ENCODE assay signal across 8 cellular contexts in the genomic region with DNA sequence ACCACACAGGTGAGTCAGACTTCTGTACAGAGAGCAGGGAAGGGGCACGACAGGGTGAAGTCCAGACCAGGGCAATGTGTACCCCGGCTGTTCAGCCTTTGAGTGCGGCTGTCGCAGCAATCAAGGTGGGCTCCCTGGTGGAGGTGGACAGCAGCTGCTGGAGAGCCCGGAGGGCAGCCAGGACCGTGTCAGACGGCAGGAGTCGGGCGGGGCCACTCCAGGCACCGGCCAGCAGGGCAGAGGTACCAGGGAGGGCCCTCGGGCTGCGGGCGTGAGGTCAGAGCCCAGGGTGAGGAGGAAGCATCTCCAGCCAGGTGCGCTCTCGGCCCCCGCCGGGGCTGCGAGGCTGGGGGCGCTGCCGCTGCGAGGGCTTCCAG. TPM values are rescaled to one million over a fixed set of nuclear protein-coding genes. Genes with fewer than 3 reads are reported as not detected.
DNase-seq lines count a peak whose midpoint lies in the region; ATAC-seq and TF ChIP-seq lines count a peak whose summit lies in the region.

No MANE protein-coding gene starts in this region.

- peak in 1 of 6 experiments; percentile 29 for TF ChIP-seq CTCF in adrenal gland (IDR thresholded peaks at IDR 0.05)
- no peak for TF ChIP-seq CTCF in GM10248 (IDR thresholded peaks at IDR 0.05; ENCODE audit: control extremely low read depth, extremely low read depth, low read depth, missing control alignments)

- peak overlapping the region; percentile 81 for H3K4me3 Mint-ChIP-seq in activated CD4-positive, alpha-beta T cell treated with anti-CD3 and anti-CD28 coated beads for 36 hours

- POLR2A ChIA-PET in activated CD4-positive, alpha-beta T cell treated with anti-CD3 and anti-CD28 coated beads for 36 hours (lab: Charles Lee): interaction anchor here (1.0 to 4.7 kb wide), 2 partner anchors 9 to 23 kb away, joined by 3 to 46 read pairs (median 4); no protein-coding TSS in a partner anchor
- POLR2A ChIA-PET in GM10248 (lab: Yijun Ruan, JAX): interaction anchor here (0.6 to 1.1 kb wide), 3 partner anchors 9 to 126 kb away, joined by 3 to 4 read pairs (median 3); no protein-coding TSS in a partner anchor

- no peaks in the 10 kb centered on the region for H3K9me3 Mint-ChIP-seq in activated CD4-positive, alpha-beta T cell treated with anti-CD3 and anti-CD28 coated beads for 36 hours (ENCODE audit: low read depth)

- H3K27ac Mint-ChIP-seq in activated CD4-positive, alpha-beta T cell treated with anti-CD3 and anti-CD28 coated beads for 36 hours: peak overlapping the region; percentile 93

- H3K9ac ChIP-seq in HUES48 (ENCODE audit: low read depth, low read length) (peak overlapping the region; percentile 85; the same call in 1 of the 2 replicates), iPS-20b (ENCODE audit: low read depth, low read length) (peak overlapping the region; percentile 59; the same call in 1 of the 2 replicates)

- peak; percentile 65 for DNase-seq in activated CD4-positive, alpha-beta T cell treated with anti-CD3 and anti-CD28 coated beads for 36 hours
- DNase-seq in activated CD4-positive, alpha-beta T cell treated with anti-CD3 and anti-CD28 coated beads, Interleukin-2, amount 50 U/mL, for 1 hour: no peak
- DNase-seq in adrenal gland (peak in 3 of 7 donors; percentile 51 to 74 (median 62)), NCI-H1092 (lab: John Stamatoyannopoulos, UW) (no peak), GM10248 (ENCODE audit: extremely low spot score) (no peak)
- DNase-seq in stimulated activated naive CD8-positive, alpha-beta T cell treated with anti-CD3 and anti-CD28 coated beads, Interleukin-15, Interleukin-2, amounts not matched to agents 100 U/mL and 50 U/mL, for 24 hours: peak; percentile 60

- H3K27me3 ChIP-seq in HUES48 (ENCODE audit: control insufficient read depth, insufficient read depth, low read length) (peaks cover 4% of the 10 kb centered on the region; the same call in 1 of the 2 replicates), adrenal gland (no peaks in the 10 kb centered on the region), iPS-20b (ENCODE audit: insufficient read depth, low read length) (peaks cover 17% of the 10 kb centered on the region; the same call in 1 of the 2 replicates)

- H3K36me3 ChIP-seq in HUES48 (ENCODE audit: control insufficient read depth, insufficient read depth, low read length) (peaks cover 23% of the 10 kb centered on the region), adrenal gland (replicated peaks in 1 of 2) (peaks cover 0 to 18% of the 10 kb centered on the region in 2 donors), iPS-20b (ENCODE audit: insufficient read depth, low read depth, low read length) (peaks cover 18% of the 10 kb centered on the region; the same call in 1 of the 2 replicates)

- H3K4me3 ChIP-seq in HUES48 (ENCODE audit: low read depth, low read length) (peak overlapping the region; percentile 90), adrenal gland (peak overlapping the region in 2 of 4 donors; percentile 28 to 99), iPS-20b (ENCODE audit: low read length) (peak overlapping the region; percentile 68)

- intact Hi-C loops in activated CD4-positive, alpha-beta T cell treated with anti-CD3 and anti-CD28 coated beads for 36 hours (cut with DNase I, micrococcal nuclease): loop anchor here (1.0 to 5.0 kb wide), 17 partner anchors 8 to 663 kb away; a partner anchor contains a TSS
- intact Hi-C loops in adrenal gland (cut with DNase I): no loop called here

- ATAC-seq in activated CD4-positive, alpha-beta T cell treated with anti-CD3 and anti-CD28 coated beads for 36 hours: peak; percentile 2
- ATAC-seq in stimulated activated naive CD8-positive, alpha-beta T cell treated with anti-CD3 and anti-CD28 coated beads, Interleukin-15, Interleukin-2, amounts not matched to agents 100 U/mL and 50 U/mL, for 24 hours: no peak

- peaks cover 28% of the 10 kb centered on the region for H3K36me3 Mint-ChIP-seq in activated CD4-positive, alpha-beta T cell treated with anti-CD3 and anti-CD28 coated beads for 36 hours (ENCODE audit: low read depth)

- TF ChIP-seq POLR2A in adrenal gland (IDR thresholded peaks at IDR 0.05): no peak

- H3K27ac ChIP-seq in HUES48 (ENCODE audit: low read depth, low read length): no peak overlapping the region
- peak overlapping the region; percentile 54 to 100 (median 94) for H3K27ac ChIP-seq in adrenal gland
- no peak overlapping the region for H3K27ac ChIP-seq in iPS-20b (ENCODE audit: low read length)

- peaks cover 21% of the 10 kb centered on the region for H3K4me1 Mint-ChIP-seq in activated CD4-positive, alpha-beta T cell treated with anti-CD3 and anti-CD28 coated beads for 36 hours

- CTCF ChIA-PET in activated CD4-positive, alpha-beta T cell treated with anti-CD3 and anti-CD28 coated beads for 36 hours (lab: Charles Lee): interaction anchor here (0.6 to 1.0 kb wide), 2 partner anchors 71 to 214 kb away, joined by 3 to 4 read pairs; no protein-coding TSS in a partner anchor
- CTCF ChIA-PET in GM10248 (lab: Yijun Ruan, JAX): interaction anchor here (1.1 to 1.9 kb wide), 4 partner anchors 11 to 60 kb away, joined by 3 to 7 read pairs (median 4); no protein-coding TSS in a partner anchor

- 8 to 39% (median 12%) methylated on average over 5 to 21 of the region's 21 CpGs; no CpG with 5 or more reads in 1 of the 4 donors for WGBS in adrenal gland, 4 donors

- H3K4me1 ChIP-seq in HUES48 (ENCODE audit: control insufficient read depth, insufficient read depth, low read length) (peaks cover 7% of the 10 kb centered on the region; the same call in 1 of the 2 replicates), adrenal gland (replicated peaks in 1 of 2) (peaks cover 27 to 32% of the 10 kb centered on the region in 2 donors), iPS-20b (ENCODE audit: insufficient read depth, low read length) (no peaks in the 10 kb centered on the region; the same call in 1 of the 2 replicates)

- H3K27me3 Mint-ChIP-seq in activated CD4-positive, alpha-beta T cell treated with anti-CD3 and anti-CD28 coated beads for 36 hours: no peaks in the 10 kb centered on the region

- H3K9me3 ChIP-seq in HUES48 (ENCODE audit: control insufficient read depth, insufficient read depth, low read length) (no peaks in the 10 kb centered on the region), adrenal gland (replicated peaks in 1 of 3) (no peaks in the 10 kb centered on the region), iPS-20b (ENCODE audit: insufficient read depth, low read depth, low read length) (no peaks in the 10 kb centered on the region)

RNA-seq across cellular contexts. Expression of a gene that starts 0.8 kb away (rescaled TPM):
- total RNA-seq in activated CD4-positive, alpha-beta T cell treated with anti-CD3 and anti-CD28 coated beads for 36 hours: 100 to 1,000 TPM; 127 to 165 TPM
- total RNA-seq in adrenal gland: 10 to 100 TPM; 40.7 to 99.2 (median 58.7) TPM
- polyA plus RNA-seq in adrenal gland: 10 to 100 TPM in 2 of 3 donors, 1 to 10 TPM in 1; 7.2 to 70.0 (median 42.0) TPM

RNA-seq across cellular contexts. Expression of a gene that starts 41.3 kb away (rescaled TPM):
- total RNA-seq in activated CD4-positive, alpha-beta T cell treated with anti-CD3 and anti-CD28 coated beads for 36 hours: 10 to 100 TPM; 15.2 to 16.4 TPM
- 10 to 100 TPM; 24.0 to 63.4 (median 47.0) TPM for total RNA-seq in adrenal gland
- 10 to 100 TPM; 14.5 to 28.1 (median 23.0) TPM for polyA plus RNA-seq in adrenal gland

RNA-seq across cellular contexts. Expression of a gene that starts 41.5 kb away (rescaled TPM):
- total RNA-seq in activated CD4-positive, alpha-beta T cell treated with anti-CD3 and anti-CD28 coated beads for 36 hours: 10 to 100 TPM; 13.6 to 13.7 TPM
- total RNA-seq in adrenal gland: 10 to 100 TPM; 16.2 to 33.6 (median 24.9) TPM
- 10 to 100 TPM in 2 of 3 donors, 1 to 10 TPM in 1; 6.4 to 11.6 (median 11.3) TPM for polyA plus RNA-seq in adrenal gland

RNA-seq across cellular contexts. Expression of a gene that starts 52.8 kb away (rescaled TPM):
- total RNA-seq in activated CD4-positive, alpha-beta T cell treated with anti-CD3 and anti-CD28 coated beads for 36 hours: under 1 TPM; 0.16 TPM
- not detected for total RNA-seq in adrenal gland
- polyA plus RNA-seq in adrenal gland: not detected

Comparison
In these comparisons a context has a peak if more than half of its experiments do, and no peak if none do; other contexts are left out.
1. DNase-seq: peak in activated CD4-positive, alpha-beta T cell treated with anti-CD3 and anti-CD28 coated beads for 36 hours (single experiment) and stimulated activated naive CD8-positive, alpha-beta T cell treated with anti-CD3 and anti-CD28 coated beads, Interleukin-15, Interleukin-2, amounts not matched to agents 100 U/mL and 50 U/mL, for 24 hours (single experiment); none in activated CD4-positive, alpha-beta T cell treated with anti-CD3 and anti-CD28 coated beads, Interleukin-2, amount 50 U/mL, for 1 hour (single experiment), NCI-H1092 (single experiment) and GM10248 (single experiment).
2. H3K27ac ChIP-seq: peak in adrenal gland (5 of 5); none in HUES48 (single experiment) and iPS-20b (single experiment).
3. intact Hi-C loops: an anchor here in activated CD4-positive, alpha-beta T cell treated with anti-CD3 and anti-CD28 coated beads for 36 hours (1.0 to 5.0 kb wide); none called in adrenal gland.